ENCODE assay signal across 24 cellular contexts in genomic region chr13:39836038-39836437, GRCh38.
DNase-seq lines count a peak whose midpoint lies in the region; ATAC-seq and TF ChIP-seq lines count a peak whose summit lies in the region.
"Had no signal": no experiment of that assay in that cellular context is flagged by ENCODE, and none has a peak within 500 bp of the region (broad histone marks: within the 10 kb centered on the region; RNA-seq: fewer than 3 reads in every experiment).

No MANE protein-coding gene starts in this region.

- H3K27ac ChIP-seq in breast epithelium (no peak overlapping the region), RWPE1 (no peak overlapping the region), epithelial cell of prostate (no peak overlapping the region), smooth muscle cell (ENCODE audit: low read depth) (peak overlapping the region; percentile 74)
- H3K27ac ChIP-seq: coronary artery, SK-N-MC, upper lobe of right lung had no signal

- H3K4me2 ChIP-seq in smooth muscle cell, result no peak overlapping the region

- POLR2A ChIA-PET in MCF 10A (lab: Yijun Ruan, JAX) (interaction anchor here (0.7 to 0.9 kb wide), 2 partner anchors 19 to 28 kb away, joined by 3 read pairs; no protein-coding TSS in a partner anchor), RWPE1 (lab: Yijun Ruan, JAX; ENCODE audit: low non-redundant PET) (no interaction called here)

- no peak overlapping the region for H3K9ac ChIP-seq in smooth muscle cell (ENCODE audit: low read depth)

- H3F3A ChIP-seq in smooth muscle cell (ENCODE audit: low read depth), result no peaks in the 10 kb centered on the region

- H3K4me3 Mint-ChIP-seq in MCF 10A (ENCODE audit: unreplicated experiment), result no peak overlapping the region
- H3K4me3 Mint-ChIP-seq: activated CD4-positive, alpha-beta T cell treated with anti-CD3 and anti-CD28 coated beads, Interleukin-2, amount 10 ng/mL, durations not matched to agents 24 days and 14 days; activated CD8-positive, alpha-beta memory T cell treated with anti-CD3 and anti-CD28 coated beads, Interleukin-2, amount 10 ng/mL, durations not matched to agents 7 days and 5 days; activated T-helper 1 cell treated with anti-CD3 and anti-CD28 coated beads, Interleukin-12 subunit alpha, Interleukin-12 subunit beta, Interleukin-2, Interleukin-4 antibody, amounts not matched to agents 30 ng/mL and 10 ng/mL and 1 ng/mL, durations not matched to agents 14 hours and 24 hours and 36 hours; CD8-positive, alpha-beta memory T cell had no signal

- no peaks in the 10 kb centered on the region for H3K4me1 ChIP-seq in breast epithelium
- H3K4me1 ChIP-seq in smooth muscle cell (ENCODE audit: low read depth), result no peaks in the 10 kb centered on the region
- H3K4me1 ChIP-seq: upper lobe of right lung had no signal

- no peak for TF ChIP-seq POLR2A in breast epithelium (IDR thresholded peaks at IDR 0.05)

- no peaks in the 10 kb centered on the region for H4K20me1 ChIP-seq in smooth muscle cell (ENCODE audit: low read depth)

- peak; percentile 81 for DNase-seq in MCF 10A (ENCODE audit: unreplicated experiment)
- DNase-seq in breast epithelium (ENCODE audit: low spot score in 2 of 2), result no peak
- DNase-seq in RWPE1 (ENCODE audit: low spot score), result peak; percentile 93
- peak; percentile 34 for DNase-seq in epithelial cell of prostate (ENCODE audit: low read depth, low spot score)
- DNase-seq in smooth muscle cell (lab: John Stamatoyannopoulos, UW; ENCODE audit: unreplicated experiment), result no peak
- no peak for DNase-seq in NCI-H2227 treated with DMSO at 0.1 percent for 48 hours (lab: John Stamatoyannopoulos, UW)
- DNase-seq: activated CD4-positive, alpha-beta T cell treated with anti-CD3 and anti-CD28 coated beads, Interleukin-2, amount 10 ng/mL, durations not matched to agents 24 days and 14 days; activated CD8-positive, alpha-beta memory T cell treated with anti-CD3 and anti-CD28 coated beads, Interleukin-2, amount 10 ng/mL, durations not matched to agents 7 days and 5 days; activated naive CD4-positive, alpha-beta T cell treated with anti-CD3 and anti-CD28 coated beads, Interleukin-2, amount 50 U/mL, for 16 hours; AML-193; amygdala; CD8-positive, alpha-beta memory T cell; DMS79; Karpas-422; mesenchymal stem cell; NCI-H1694; NCI-H524 treated with DMSO at 0.1 percent for 48 hours; stimulated activated CD8-positive, alpha-beta memory T cell treated with anti-CD3 and anti-CD28 coated beads, Interleukin-4, amount 100 ng/mL, for 48 hours; upper lobe of right lung had no signal

- H3K27me3 Mint-ChIP-seq in MCF 10A (ENCODE audit: insufficient read depth, unreplicated experiment), result no peaks in the 10 kb centered on the region

- intact Hi-C loops in MCF 10A (cut with micrococcal nuclease), result no loop called here
- intact Hi-C loops in breast epithelium (cut with DNase I; ENCODE audit: low total_unique reads), result no loop called here

- no peaks in the 10 kb centered on the region for H3K36me3 Mint-ChIP-seq in MCF 10A (ENCODE audit: insufficient read depth, unreplicated experiment)
- H3K36me3 Mint-ChIP-seq: activated CD8-positive, alpha-beta memory T cell treated with anti-CD3 and anti-CD28 coated beads, Interleukin-2, amount 10 ng/mL, durations not matched to agents 7 days and 5 days; CD8-positive, alpha-beta memory T cell had no signal

- H3K4me3 ChIP-seq in breast epithelium (no peak overlapping the region), smooth muscle cell (no peak overlapping the region)
- H3K4me3 ChIP-seq: coronary artery, SK-N-MC, upper lobe of right lung had no signal

- no peak overlapping the region for H3K27ac Mint-ChIP-seq in MCF 10A (ENCODE audit: low read depth, unreplicated experiment)
- H3K27ac Mint-ChIP-seq: activated CD4-positive, alpha-beta T cell treated with anti-CD3 and anti-CD28 coated beads, Interleukin-2, amount 10 ng/mL, durations not matched to agents 24 days and 14 days; activated CD8-positive, alpha-beta memory T cell treated with anti-CD3 and anti-CD28 coated beads, Interleukin-2, amount 10 ng/mL, durations not matched to agents 7 days and 5 days; activated T-helper 1 cell treated with anti-CD3 and anti-CD28 coated beads, Interleukin-12 subunit alpha, Interleukin-12 subunit beta, Interleukin-2, Interleukin-4 antibody, amounts not matched to agents 30 ng/mL and 10 ng/mL and 1 ng/mL, durations not matched to agents 14 hours and 24 hours and 36 hours; CD8-positive, alpha-beta memory T cell had no signal

- CTCF ChIA-PET in MCF 10A (lab: Yijun Ruan, JAX), result interaction anchor here (0.7 kb wide), 1 partner anchor 691 kb away, joined by 3 read pairs; no protein-coding TSS in a partner anchor
- CTCF ChIA-PET in RWPE1 (lab: Yijun Ruan, JAX), result interaction anchor here (0.7 kb wide), 1 partner anchor 89 kb away, joined by 3 read pairs; no protein-coding TSS in a partner anchor

- no peak overlapping the region for H2AFZ ChIP-seq in smooth muscle cell (ENCODE audit: low read depth)

- no peaks in the 10 kb centered on the region for H3K9me3 ChIP-seq in breast epithelium
- H3K9me3 ChIP-seq in smooth muscle cell (replicated peaks; ENCODE audit: low read depth), result no peaks in the 10 kb centered on the region
- H3K9me3 ChIP-seq: upper lobe of right lung had no signal

- H3K79me2 ChIP-seq in smooth muscle cell (ENCODE audit: low read depth), result no peaks in the 10 kb centered on the region

- no peak for TF ChIP-seq CTCF in MCF 10A (IDR thresholded peaks at IDR 0.05; ENCODE audit: unreplicated experiment)
- TF ChIP-seq CTCF in breast epithelium (IDR thresholded peaks at IDR 0.05), result no peak
- no peak for TF ChIP-seq CTCF in RWPE1 (conservative IDR thresholded peaks at IDR 0.05; ENCODE audit: low read depth)
- no peak for TF ChIP-seq CTCF in smooth muscle cell (IDR thresholded peaks at IDR 0.05; ENCODE audit: borderline replicate concordance, insufficient read depth, poor library complexity, severe bottlenecking)

- H3K4me1 Mint-ChIP-seq in MCF 10A (ENCODE audit: insufficient read depth, unreplicated experiment), result no peaks in the 10 kb centered on the region
- H3K4me1 Mint-ChIP-seq: activated CD8-positive, alpha-beta memory T cell treated with anti-CD3 and anti-CD28 coated beads, Interleukin-2, amount 10 ng/mL, durations not matched to agents 7 days and 5 days; CD8-positive, alpha-beta memory T cell had no signal

- no peaks in the 10 kb centered on the region for H3K36me3 ChIP-seq in breast epithelium
- no peaks in the 10 kb centered on the region for H3K36me3 ChIP-seq in smooth muscle cell (ENCODE audit: low read depth)
- H3K36me3 ChIP-seq: upper lobe of right lung had no signal

- no TSS peak for BruUV-seq in MCF 10A (replicated peaks; lab: Mats Ljungman, UMichigan)

- WGBS in smooth muscle cell (ENCODE audit: low lambda C conversion rate), result 43% methylated on average over 2 of the region's 2 CpGs

- no peaks in the 10 kb centered on the region for H3K27me3 ChIP-seq in breast epithelium
- H3K27me3 ChIP-seq in smooth muscle cell (ENCODE audit: low read depth), result no peaks in the 10 kb centered on the region
- H3K27me3 ChIP-seq: upper lobe of right lung had no signal

- no peaks in the 10 kb centered on the region for H3K9me3 Mint-ChIP-seq in MCF 10A (ENCODE audit: unreplicated experiment)
- H3K9me3 Mint-ChIP-seq: CD8-positive, alpha-beta memory T cell had no signal

- ATAC-seq in HG02981 (IDR thresholded peaks at IDR 0.05; ENCODE audit: unreplicated experiment) (no peak), SK-N-SH treated with all-trans-retinoic acid at 6 μM for 48 hours (no peak)
- ATAC-seq: activated CD8-positive, alpha-beta memory T cell treated with anti-CD3 and anti-CD28 coated beads, Interleukin-2, amount 10 ng/mL, durations not matched to agents 7 days and 5 days; upper lobe of right lung had no signal

TF ChIP-seq in SK-N-SH treated with all-trans-retinoic acid at 6 μM for 48 hours, 23 proteins besides CTCF, POLR2A, EP300 and RAD21:
- no peak for TF ChIP-seq PPARA (CRISPR knock-in tag; IDR thresholded peaks at IDR 0.05; ENCODE audit: borderline replicate concordance)
- TF ChIP-seq BACH2 (CRISPR knock-in tag; IDR thresholded peaks at IDR 0.05; ENCODE audit: borderline replicate concordance), result no peak
- no peak for TF ChIP-seq CSRNP3 (CRISPR knock-in tag; IDR thresholded peaks at IDR 0.05)
- no peak for TF ChIP-seq ZFP30 (CRISPR knock-in tag; IDR thresholded peaks at IDR 0.05)
- TF ChIP-seq GLIS3 (CRISPR knock-in tag; IDR thresholded peaks at IDR 0.05), result no peak
- TF ChIP-seq ESRRG (CRISPR knock-in tag; IDR thresholded peaks at IDR 0.05), result no peak
- no peak for TF ChIP-seq POU6F1 (CRISPR knock-in tag; IDR thresholded peaks at IDR 0.05; ENCODE audit: borderline replicate concordance, low read depth)
- TF ChIP-seq ZC3H10 (CRISPR knock-in tag; IDR thresholded peaks at IDR 0.05), result no peak

Comparison
In these comparisons a context has a peak if more than half of its experiments do, and no peak if none do; other contexts are left out.
1. DNase-seq: peak in MCF 10A (single experiment), RWPE1 (single experiment) and epithelial cell of prostate (single experiment); none in breast epithelium (0 of 2), smooth muscle cell (single experiment) and NCI-H2227 treated with DMSO at 0.1 percent for 48 hours (single experiment).